In genomic region chr4:4574792-4575191, GRCh38 we compare ENCODE assay signal across 8 cellular contexts. TPM values are rescaled to one million over a fixed set of nuclear protein-coding genes. Genes with fewer than 3 reads are reported as not detected.
DNase-seq lines count a peak whose midpoint lies in the region; ATAC-seq and TF ChIP-seq lines count a peak whose summit lies in the region.

No MANE protein-coding gene starts in this region.

- H3K36me3 Mint-ChIP-seq in dendritic cell treated with granulocyte-macrophage colony-stimulating factor and Interleukin-4, amounts not matched to agents 40 ng/mL and 50 ng/mL, for 4 days (ENCODE audit: low read depth): no peaks in the 10 kb centered on the region

- no peaks in the 10 kb centered on the region for H3K36me3 ChIP-seq in PC-9 (ENCODE audit: low read depth)

- peak overlapping the region; percentile 84 for H3K4me3 Mint-ChIP-seq in dendritic cell treated with granulocyte-macrophage colony-stimulating factor and Interleukin-4, amounts not matched to agents 40 ng/mL and 50 ng/mL, for 4 days
- H3K4me3 Mint-ChIP-seq in stimulated activated naive CD8-positive, alpha-beta T cell treated with anti-CD3 and anti-CD28 coated beads, Interleukin-15, amount 100 ng/mL, for 72 hours: peak overlapping the region; percentile 72 to 86

- no peak overlapping the region for H3K27ac ChIP-seq in PC-9

- peak; percentile 55 for DNase-seq in GM03348 (ENCODE audit: low spot score)
- DNase-seq in PC-9: peak in 1 of 2 experiments; percentile 58
- DNase-seq in left colon: peak; percentile 74 to 76
- DNase-seq in stimulated activated naive CD8-positive, alpha-beta T cell treated with anti-CD3 and anti-CD28 coated beads, Interleukin-15, amount 100 ng/mL, for 72 hours: no peak
- no peak for DNase-seq in cerebellar cortex (ENCODE audit: low spot score)
- no peak for DNase-seq in NCI-H128 (lab: John Stamatoyannopoulos, UW; ENCODE audit: unreplicated experiment)
- DNase-seq in UCSD-AML1 (lab: John Stamatoyannopoulos, UW; ENCODE audit: unreplicated experiment): no peak

- no peaks in the 10 kb centered on the region for H3K79me2 ChIP-seq in PC-9 (ENCODE audit: low read depth)

- peak overlapping the region; percentile 78 for H3K27ac Mint-ChIP-seq in dendritic cell treated with granulocyte-macrophage colony-stimulating factor and Interleukin-4, amounts not matched to agents 40 ng/mL and 50 ng/mL, for 4 days
- no peak overlapping the region for H3K27ac Mint-ChIP-seq in stimulated activated naive CD8-positive, alpha-beta T cell treated with anti-CD3 and anti-CD28 coated beads, Interleukin-15, amount 100 ng/mL, for 72 hours

- H4K20me1 ChIP-seq in PC-9 (ENCODE audit: insufficient read depth): no peaks in the 10 kb centered on the region

- H3F3A ChIP-seq in PC-9 (ENCODE audit: insufficient read depth, low read depth): no peaks in the 10 kb centered on the region

- TF ChIP-seq CTCF in PC-9 (conservative IDR thresholded peaks at IDR 0.05): no peak

- H3K27me3 ChIP-seq in PC-9 (ENCODE audit: insufficient read depth, low read depth): no peaks in the 10 kb centered on the region

- peak; percentile 87 for ATAC-seq in left colon
- no peak for ATAC-seq in stimulated activated naive CD8-positive, alpha-beta T cell treated with anti-CD3 and anti-CD28 coated beads, Interleukin-15, amount 100 ng/mL, for 72 hours

- H2AFZ ChIP-seq in PC-9: peak overlapping the region; percentile 85

- BruUV-seq in PC-9 (replicated peaks; lab: Mats Ljungman, UMichigan): TSS peak; percentile 82

- intact Hi-C loops in PC-9 (cut with micrococcal nuclease; ENCODE audit: unreplicated experiment) (loop anchor here (1.0 to 2.0 kb wide), 2 partner anchors 11 to 32 kb away; partner anchors contain the start of gene STX18), left colon (cut with DNase I, micrococcal nuclease) (no loop called here)
- intact Hi-C loops in dendritic cell treated with granulocyte-macrophage colony-stimulating factor and Interleukin-4, amounts not matched to agents 40 ng/mL and 50 ng/mL, for 4 days (cut with micrococcal nuclease): loop anchor here (1.0 to 5.0 kb wide), 2 partner anchors 32 to 82 kb away; partner anchors contain the start of gene STX18

- H3K9me3 Mint-ChIP-seq in dendritic cell treated with granulocyte-macrophage colony-stimulating factor and Interleukin-4, amounts not matched to agents 40 ng/mL and 50 ng/mL, for 4 days: peaks cover 8% of the 10 kb centered on the region
- peaks cover 4 to 6% of the 10 kb centered on the region in 2 donors for H3K9me3 Mint-ChIP-seq in stimulated activated naive CD8-positive, alpha-beta T cell treated with anti-CD3 and anti-CD28 coated beads, Interleukin-15, amount 100 ng/mL, for 72 hours

- H3K27me3 Mint-ChIP-seq in dendritic cell treated with granulocyte-macrophage colony-stimulating factor and Interleukin-4, amounts not matched to agents 40 ng/mL and 50 ng/mL, for 4 days: peaks cover 33% of the 10 kb centered on the region
- no peaks in the 10 kb centered on the region for H3K27me3 Mint-ChIP-seq in stimulated activated naive CD8-positive, alpha-beta T cell treated with anti-CD3 and anti-CD28 coated beads, Interleukin-15, amount 100 ng/mL, for 72 hours

- H3K9me2 ChIP-seq in PC-9 (ENCODE audit: insufficient read depth): no peaks in the 10 kb centered on the region

- peaks cover 25% of the 10 kb centered on the region for H3K4me1 Mint-ChIP-seq in dendritic cell treated with granulocyte-macrophage colony-stimulating factor and Interleukin-4, amounts not matched to agents 40 ng/mL and 50 ng/mL, for 4 days (ENCODE audit: low read depth)
- peaks cover 22% of the 10 kb centered on the region for H3K4me1 Mint-ChIP-seq in stimulated activated naive CD8-positive, alpha-beta T cell treated with anti-CD3 and anti-CD28 coated beads, Interleukin-15, amount 100 ng/mL, for 72 hours

- CTCF ChIA-PET in PC-9 (lab: Charles Lee): interaction anchor here (0.6 to 1.2 kb wide), 5 partner anchors 10 to 811 kb away, joined by 3 to 5 read pairs (median 4); no protein-coding TSS in a partner anchor

- no peaks in the 10 kb centered on the region for H3K9me3 ChIP-seq in PC-9 (ENCODE audit: insufficient read depth, low read depth)

- no peaks in the 10 kb centered on the region for H3K4me1 ChIP-seq in PC-9 (replicated peaks; ENCODE audit: insufficient read depth)

- POLR2A ChIA-PET in PC-9 (lab: Charles Lee; ENCODE audit: unreplicated experiment): interaction anchor here (0.6 to 1.0 kb wide), 5 partner anchors 11 to 308 kb away, joined by 3 to 16 read pairs (median 4); no protein-coding TSS in a partner anchor

- peak overlapping the region; percentile 66 for H3K4me3 ChIP-seq in PC-9

- peak overlapping the region; percentile 90 for H3K4me2 ChIP-seq in PC-9

RNA-seq across cellular contexts. Expression of gene STX18, which starts 32.9 kb away (rescaled TPM):
- 25.3 and 30.5 TPM in 2 replicates for total RNA-seq in PC-9 (2021)
- 10 to 100 TPM; 37.9 to 43.3 TPM for total RNA-seq in left colon

Comparison
In these comparisons a context has a peak if more than half of its experiments do, and no peak if none do; other contexts are left out.
1. DNase-seq: peak in GM03348 (single experiment) and left colon (2 of 2); none in stimulated activated naive CD8-positive, alpha-beta T cell treated with anti-CD3 and anti-CD28 coated beads, Interleukin-15, amount 100 ng/mL, for 72 hours (0 of 2), cerebellar cortex (single experiment), NCI-H128 (single experiment) and UCSD-AML1 (single experiment).
2. intact Hi-C loops: an anchor here in PC-9 (1.0 to 2.0 kb wide) and dendritic cell treated with granulocyte-macrophage colony-stimulating factor and Interleukin-4, amounts not matched to agents 40 ng/mL and 50 ng/mL, for 4 days (1.0 to 5.0 kb wide); none called in left colon.